24 cellular contexts compared by ENCODE assay signal in genomic region chr3:188590556-188590955, GRCh38.
"Had no signal": no experiment of that assay in that cellular context is flagged by ENCODE, and none has a peak within 500 bp of the region (broad histone marks: within the 10 kb centered on the region; RNA-seq: fewer than 3 reads in every experiment).

No MANE protein-coding gene starts in this region.

- H3K36me3 ChIP-seq: upper lobe of left lung had no signal

- H3K27me3 Mint-ChIP-seq: stimulated activated naive CD8-positive, alpha-beta T cell treated with anti-CD3 and anti-CD28 coated beads, Interleukin-15, amount 100 ng/mL, for 72 hours had no signal

- H3K9me3 ChIP-seq: upper lobe of left lung had no signal

- H3K36me3 Mint-ChIP-seq: activated naive CD4-positive, alpha-beta T cell treated with anti-CD3 and anti-CD28 coated beads, Interleukin-2, amount 50 U/mL, for 72 hours; mesothelial cell of epicardium had no signal

- H3K27ac Mint-ChIP-seq: activated naive CD4-positive, alpha-beta T cell treated with anti-CD3 and anti-CD28 coated beads, Interleukin-2, amount 50 U/mL, for 72 hours; activated T-cell treated with anti-CD3 and anti-CD28 coated beads, Interleukin-2, amount 50 U/mL, for 72 hours; mesothelial cell of epicardium; nephron; stimulated activated naive CD8-positive, alpha-beta T cell treated with anti-CD3 and anti-CD28 coated beads, Interleukin-15, amount 100 ng/mL, for 72 hours had no signal

- H3K4me3 Mint-ChIP-seq: activated T-cell treated with anti-CD3 and anti-CD28 coated beads, Interleukin-2, amount 50 U/mL, for 72 hours; mesothelial cell of epicardium; nephron; stimulated activated naive CD8-positive, alpha-beta T cell treated with anti-CD3 and anti-CD28 coated beads, Interleukin-15, amount 100 ng/mL, for 72 hours had no signal

- DNase-seq: activated CD4-positive, alpha-beta T cell treated with anti-CD3 and anti-CD28 coated beads, Interleukin-2, amount 50 U/mL, for 1 hour; activated CD8-positive, alpha-beta memory T cell treated with anti-CD3 and anti-CD28 coated beads, Interleukin-2, amount 50 U/mL, for 48 hours; activated gamma-delta T cell treated with Interleukin-2 at 50 U/mL for 16 hours; activated T-cell treated with anti-CD3 and anti-CD28 coated beads, Interleukin-2, amount 50 U/mL, for 72 hours; cerebellar nuclear complex; cortex of kidney; effector CD4-positive, alpha-beta T cell; hippocampal formation; islet precursor cell; nucleus accumbens; right cardiac atrium; small intestine; stimulated activated CD4-positive, alpha-beta T cell treated with anti-CD3 and anti-CD28 coated beads, Interleukin-4, amount 100 ng/mL, for 1 hour; stimulated activated naive CD8-positive, alpha-beta T cell treated with anti-CD3 and anti-CD28 coated beads, Interleukin-15, amount 100 ng/mL, for 72 hours; T-helper 1 cell; T-helper 9 cell; upper lobe of left lung had no signal

- H3K4me3 ChIP-seq: lung, upper lobe of left lung had no signal

- H3K27ac ChIP-seq: upper lobe of left lung had no signal

- H3K27me3 ChIP-seq: upper lobe of left lung had no signal

- H3K9me3 Mint-ChIP-seq: activated naive CD4-positive, alpha-beta T cell treated with anti-CD3 and anti-CD28 coated beads, Interleukin-2, amount 50 U/mL, for 72 hours; activated T-cell treated with anti-CD3 and anti-CD28 coated beads, Interleukin-2, amount 50 U/mL, for 72 hours; mesothelial cell of epicardium; nephron; stimulated activated naive CD8-positive, alpha-beta T cell treated with anti-CD3 and anti-CD28 coated beads, Interleukin-15, amount 100 ng/mL, for 72 hours had no signal

- ATAC-seq: activated CD4-positive, CD25-positive, alpha-beta regulatory T cell treated with anti-CD3 and anti-CD28 coated beads, Interleukin-2, amount 50 U/mL, for 24 hours; activated naive CD4-positive, alpha-beta T cell treated with anti-CD3 and anti-CD28 coated beads, Interleukin-2, amount 50 U/mL, for 72 hours; activated T-cell treated with anti-CD3 and anti-CD28 coated beads, Interleukin-2, amount 50 U/mL, for 72 hours; esophagus mucosa; left lobe of liver; right cardiac atrium; stimulated activated naive CD8-positive, alpha-beta T cell treated with anti-CD3 and anti-CD28 coated beads, Interleukin-15, amount 100 ng/mL, for 72 hours had no signal
